8 cellular contexts compared by ENCODE assay signal in the genomic region with DNA sequence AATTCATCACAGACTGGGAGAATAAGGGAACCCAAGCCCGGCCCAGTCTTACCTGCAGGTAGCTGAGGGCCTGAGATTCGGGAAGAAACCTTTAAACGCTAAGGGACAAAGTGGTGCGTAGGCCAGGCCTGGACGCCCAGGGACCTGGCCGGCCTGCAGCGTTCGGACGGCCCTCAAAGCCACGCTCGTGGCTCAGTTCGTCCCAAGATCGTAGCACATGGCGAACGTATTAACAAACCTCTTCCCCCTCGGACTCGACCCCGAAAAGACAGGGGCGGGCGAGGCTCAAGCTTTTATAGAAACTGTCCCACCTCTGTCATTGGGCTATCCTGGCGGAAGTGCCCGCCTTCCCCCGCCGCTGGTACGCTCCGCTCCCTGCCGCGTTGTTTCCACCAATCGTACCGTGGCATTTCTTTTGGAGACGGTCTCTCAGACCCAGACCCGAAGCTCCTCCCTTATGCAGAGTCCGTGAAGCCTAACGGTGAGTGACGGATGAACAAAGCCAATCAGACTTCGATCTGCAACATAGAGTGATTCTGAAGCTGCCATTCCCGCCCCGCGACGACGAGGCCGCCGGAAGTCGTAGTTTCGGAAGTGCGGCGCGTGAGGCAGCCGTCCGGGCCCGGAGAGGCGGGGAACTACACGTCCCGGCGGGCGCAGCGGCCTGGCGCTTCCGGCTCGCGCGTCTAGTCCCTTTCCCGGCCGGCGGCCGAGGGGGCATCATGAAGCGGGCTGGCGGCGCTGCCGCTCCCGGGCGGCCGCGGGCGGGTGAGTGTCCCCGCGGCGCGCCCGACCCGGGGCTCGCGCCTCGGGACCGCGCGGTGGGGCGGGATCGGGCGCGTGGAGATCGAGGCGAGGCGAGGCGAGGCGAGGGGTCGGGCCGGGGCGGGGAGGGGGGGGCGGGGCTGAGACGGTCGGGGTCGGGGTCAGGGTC. TPM values are rescaled to one million over a fixed set of nuclear protein-coding genes. Genes with fewer than 3 reads are reported as not detected.
A peak's percentile ranks its signal among the peaks of the same experiment; 100 is the strongest.
DNase-seq lines count a peak whose midpoint lies in the region; ATAC-seq, FAIRE-seq and TF ChIP-seq lines count a peak whose summit lies in the region.

A gene (plus strand): TSS at position 692 of the 934 bp plus-strand sequence. CDS start 8,139 bp downstream, outside the sequence.

- no peak within 1 kb of the TSS for H2BK20ac ChIP-seq in IMR-90 (ENCODE audit: low read depth, low read length)

- H3K4me1 ChIP-seq in IMR-90 (ENCODE audit: control insufficient read depth, insufficient read depth, low read length) = peaks cover 48% of the 10 kb centered on the region
- H3K4me1 ChIP-seq in endothelial cell of umbilical vein (ENCODE audit: control insufficient read depth, extremely low read depth, insufficient read depth, low read length) = peaks cover 41% of the 10 kb centered on the region

- peaks cover 15% of the 10 kb centered on the region; the same call in 1 of the 2 replicates for H3K9me1 ChIP-seq in IMR-90 (ENCODE audit: insufficient read depth, low read length)
- no peaks in the 10 kb centered on the region for H3K9me1 ChIP-seq in endothelial cell of umbilical vein (replicated peaks; ENCODE audit: control insufficient read depth, extremely low read depth, insufficient read depth, low read length)

- H4K91ac ChIP-seq in IMR-90 (ENCODE audit: insufficient read depth, low read depth, low read length) = peak within 1 kb of the TSS; percentile 65

- in situ Hi-C loops in IMR-90 (cut with MboI; ENCODE audit: low sequenced_read_pairs) = no loop called here

- H3K4me3 ChIP-seq in IMR-90 (ENCODE audit: insufficient read depth, low read depth, low read length) (peak within 1 kb of the TSS; percentile 86), endothelial cell of umbilical vein (replicated peaks in 1 of 3; ENCODE audit: insufficient read depth in 1 of 3, low read depth in 1 of 3, low read length in 3 of 3) (peak within 1 kb of the TSS; percentile 65 to 96 (median 84))

- POLR2A ChIA-PET in IMR-90 (lab: Charles Lee; ENCODE audit: unreplicated experiment) = interaction anchor here (0.5 to 1.2 kb wide), 6 partner anchors 16 to 151 kb away, joined by 3 to 6 read pairs (median 4); no protein-coding TSS in a partner anchor
- POLR2A ChIA-PET in endothelial cell of umbilical vein (lab: Charles Lee) = interaction anchor here (0.6 to 2.4 kb wide), 37 partner anchors 10 to 365 kb away, joined by 3 to 32 read pairs (median 6); a partner anchor contains a TSS

- H2AFZ ChIP-seq in IMR-90 (replicated peaks; ENCODE audit: low read length, poor library complexity) = peak within 1 kb of the TSS; percentile 86
- H2AFZ ChIP-seq in endothelial cell of umbilical vein (ENCODE audit: low read depth, low read length) = no peak within 1 kb of the TSS

- peaks cover 32% of the 10 kb centered on the region for H3K36me3 ChIP-seq in IMR-90 (ENCODE audit: control insufficient read depth, insufficient read depth, low read length)
- peaks cover 2 to 7% of the 10 kb centered on the region in 2 experiments for H3K36me3 ChIP-seq in endothelial cell of umbilical vein (ENCODE audit: control insufficient read depth in 2 of 2, extremely low read depth in 1 of 2, insufficient read depth in 2 of 2, low read length in 2 of 2)

- no peak within 1 kb of the TSS for H2BK15ac ChIP-seq in IMR-90 (ENCODE audit: low read depth, low read length)

- dilution Hi-C loops in IMR-90 (cut with HindIII; ENCODE audit: low sequenced_read_pairs, unreplicated experiment) = no loop called here
- dilution Hi-C loops in endothelial cell of umbilical vein (cut with MboI; ENCODE audit: extremely low pct_ligation_motif_present, low sequenced_read_pairs) = loop anchor here (25.0 kb wide), 1 partner anchor 118 kb away; a partner anchor contains a TSS

- peak within 1 kb of the TSS; percentile 95 for H3K9ac ChIP-seq in IMR-90 (ENCODE audit: low read depth, low read length)
- peak within 1 kb of the TSS; percentile 83 for H3K9ac ChIP-seq in endothelial cell of umbilical vein (replicated peaks; ENCODE audit: extremely low read depth, insufficient read depth, low read length)

- H3K4me2 ChIP-seq in IMR-90 (ENCODE audit: low read depth, low read length) = peak within 1 kb of the TSS; percentile 98
- H3K4me2 ChIP-seq in endothelial cell of umbilical vein (ENCODE audit: insufficient read depth, low read length) = peak within 1 kb of the TSS; percentile 87

- H4K20me1 ChIP-seq in IMR-90 (ENCODE audit: insufficient read depth, low read length) (peaks cover 87% of the 10 kb centered on the region), endothelial cell of umbilical vein (replicated peaks; ENCODE audit: control insufficient read depth, extremely low read depth, insufficient read depth, low read length) (no peaks in the 10 kb centered on the region)

- WGBS in IMR-90 (ENCODE audit: extremely low coverage in 2 of 2, insufficient read length in 1 of 2), 2 experiments = 0% methylated on average over 27 of the region's 103 CpGs; no CpG with 5 or more reads in 1 of the 2 experiments

- peak; percentile 100 for FAIRE-seq in endothelial cell of umbilical vein (lab: Jason Lieb, UNC)

- H4K8ac ChIP-seq in IMR-90 (ENCODE audit: low read depth in 2 of 2, low read length in 2 of 2) = peak within 1 kb of the TSS; percentile 61 to 76

- BruUV-seq in IMR-90 (replicated peaks; lab: Mats Ljungman, UMichigan) (no TSS peak), endothelial cell of umbilical vein (replicated peaks; lab: Mats Ljungman, UMichigan) (no TSS peak)

- no peaks in the 10 kb centered on the region for H3K9me3 ChIP-seq in IMR-90 (ENCODE audit: control insufficient read depth, insufficient read depth, low read length)
- no peaks in the 10 kb centered on the region for H3K9me3 ChIP-seq in endothelial cell of umbilical vein (replicated peaks; ENCODE audit: control insufficient read depth, insufficient read depth, low read length)

- peak within 1 kb of the TSS; percentile 72 for H2BK5ac ChIP-seq in IMR-90 (ENCODE audit: low read depth, low read length, poor library complexity, severe bottlenecking)

- H3K23ac ChIP-seq in IMR-90 (ENCODE audit: low read depth, low read length) = peak within 1 kb of the TSS; percentile 91

- intact Hi-C loops in IMR-90 (cut with micrococcal nuclease) = no loop called here
- intact Hi-C loops in endothelial cell of umbilical vein (cut with micrococcal nuclease) = loop anchor here (1.0 to 2.0 kb wide), 7 partner anchors 15 to 147 kb away; a partner anchor contains a TSS

- H3K18ac ChIP-seq in IMR-90 (ENCODE audit: low read depth, low read length) = peak within 1 kb of the TSS; percentile 1; the same call in 1 of the 2 replicates

- peak within 1 kb of the TSS; percentile 89 for H3K56ac ChIP-seq in IMR-90 (ENCODE audit: extremely low read depth, insufficient read depth, low read length)

- peak; percentile 100 for DNase-seq in DMS 273 (lab: John Stamatoyannopoulos, UW; ENCODE audit: unreplicated experiment)
- DNase-seq in IMR-90 = peak; percentile 100
- DNase-seq in OCI-M1 (lab: John Stamatoyannopoulos, UW) = peak; percentile 100
- peak; percentile 98 for DNase-seq in activated T-cell treated with anti-CD3 and anti-CD28 coated beads for 24 hours (ENCODE audit: low read depth)
- peak; percentile 100 for DNase-seq in endothelial cell of umbilical vein (ENCODE audit: low read depth, low spot score)
- DNase-seq in midbrain (lab: John Stamatoyannopoulos, UW) = peak; percentile 100
- DNase-seq in stimulated activated CD8-positive, alpha-beta memory T cell treated with anti-CD3 and anti-CD28 coated beads, Interleukin-2, amount 100 ng/mL, for 1 hour (ENCODE audit: low read depth in 2 of 2) = peak; percentile 92 to 93

- peaks cover 11 to 89% of the 10 kb centered on the region in 2 experiments; a peak in 3 of 4 replicates for H3K79me1 ChIP-seq in IMR-90 (ENCODE audit: low read depth in 1 of 2, low read length in 2 of 2)

- peak within 1 kb of the TSS; percentile 97 for H3K14ac ChIP-seq in IMR-90 (replicated peaks; ENCODE audit: low read depth, low read length)

- TF ChIP-seq CTCF in IMR-90 (conservative IDR thresholded peaks at IDR 0.05; ENCODE audit: low read depth, low read length) (no peak), endothelial cell of umbilical vein (IDR thresholded peaks at IDR 0.05; ENCODE audit: extremely low read depth in 1 of 2, insufficient read depth in 1 of 2, low read depth in 1 of 2, low read length in 2 of 2) (no peak)

- H2AK5ac ChIP-seq in IMR-90 (ENCODE audit: low read depth, low read length) = peak within 1 kb of the TSS; percentile 97

- peak within 1 kb of the TSS; percentile 47 for H2BK120ac ChIP-seq in IMR-90 (ENCODE audit: low read depth, low read length)

- peak within 1 kb of the TSS; percentile 85 for H3K27ac ChIP-seq in IMR-90 (ENCODE audit: insufficient read depth, low read length)
- H3K27ac ChIP-seq in endothelial cell of umbilical vein (ENCODE audit: insufficient read depth, low read depth, low read length) = peak within 1 kb of the TSS; percentile 44

- H4K5ac ChIP-seq in IMR-90 (ENCODE audit: low read depth, low read length) = no peak within 1 kb of the TSS

- H2AK9ac ChIP-seq in IMR-90 (replicated peaks; ENCODE audit: low read depth, low read length, poor library complexity) = peak within 1 kb of the TSS; percentile 100

- ATAC-seq in GM21528 (IDR thresholded peaks at IDR 0.05; ENCODE audit: low FRiP score, unreplicated experiment) (peak; percentile 85), IMR-90 (ENCODE audit: low read depth) (peak; percentile 84)

- H3K4ac ChIP-seq in IMR-90 (ENCODE audit: low read depth, low read length) = peak within 1 kb of the TSS; percentile 90

- peaks cover 84% of the 10 kb centered on the region for H3K79me2 ChIP-seq in endothelial cell of umbilical vein (ENCODE audit: control insufficient read depth, insufficient read depth, low read length)

- peak; percentile 100 for TF ChIP-seq POLR2A in IMR-90 (IDR thresholded peaks at IDR 0.05; ENCODE audit: low read depth, low read length)
- peak; percentile 100 for TF ChIP-seq POLR2A in endothelial cell of umbilical vein (IDR thresholded peaks at IDR 0.05; ENCODE audit: low read depth, low read length)

- no peaks in the 10 kb centered on the region for H3K27me3 ChIP-seq in IMR-90 (ENCODE audit: control insufficient read depth, insufficient read depth, low read length)
- H3K27me3 ChIP-seq in endothelial cell of umbilical vein (ENCODE audit: control insufficient read depth in 2 of 2, insufficient read depth in 2 of 2, low read length in 2 of 2) = no peaks in the 10 kb centered on the region

- no peak for TF ChIP-seq RAD21 in IMR-90 (IDR thresholded peaks at IDR 0.05; ENCODE audit: low read length)

- CTCF ChIA-PET in IMR-90 (lab: Yijun Ruan, JAX) = interaction anchor here (0.6 to 1.0 kb wide), 3 partner anchors 12 to 207 kb away, joined by 3 to 6 read pairs (median 3); no protein-coding TSS in a partner anchor
- CTCF ChIA-PET in endothelial cell of umbilical vein (lab: Charles Lee) = interaction anchor here (0.8 to 2.1 kb wide), 7 partner anchors 9 to 152 kb away, joined by 3 to 14 read pairs (median 9); a partner anchor contains a TSS

RNA-seq across cellular contexts. Expression of the gene that starts here (rescaled TPM):
- total RNA-seq in IMR-90 (2012; rRNA removed) (26.4 and 29.6 TPM in 2 replicates), endothelial cell of umbilical vein (141 and 159 TPM in 2 replicates)
- polyA plus RNA-seq in IMR-90 (2012; rRNA removed) (52.6 and 55.1 TPM in 2 replicates), endothelial cell of umbilical vein (175 and 191 TPM in 2 replicates)
- 37.0 and 60.8 TPM in 2 replicates for polyA plus RNA-seq in IMR-90 (2012; cell fraction: cytosol; rRNA removed)
- 79.2 and 173 TPM in 2 replicates for polyA plus RNA-seq in IMR-90 (2012; cell fraction: nucleus; rRNA removed; ENCODE audit: low replicate concordance)
- polyA plus RNA-seq in endothelial cell of umbilical vein (2011; cell fraction: cytosol; rRNA removed) = 135 and 165 TPM in 2 replicates
- polyA plus RNA-seq in endothelial cell of umbilical vein (2011; cell fraction: nucleus; rRNA removed) = 229 and 253 TPM in 2 replicates
- polyA plus RNA-seq in endothelial cell of umbilical vein (2012) = 99.6 and 120 TPM in 2 replicates
- polyA minus RNA-seq in endothelial cell of umbilical vein = 121 and 138 TPM in 2 replicates
- polyA minus RNA-seq in endothelial cell of umbilical vein (2011; cell fraction: cytosol; rRNA and poly(A)+ RNA removed) = 49.9 TPM
- polyA minus RNA-seq in endothelial cell of umbilical vein (2011; cell fraction: nucleus; rRNA and poly(A)+ RNA removed) = 41.3 and 68.6 TPM in 2 replicates

Comparison
In these comparisons a context has a peak if more than half of its experiments do, and no peak if none do; other contexts are left out.
1. Peak in every context shown above with its lines: DNase-seq, ATAC-seq, H3K4me3 ChIP-seq and H3K27ac ChIP-seq.